ENCODE assay signal across 10 cellular contexts in genomic region chr12:125149160-125150108, GRCh38. TPM values are rescaled to one million over a fixed set of nuclear protein-coding genes. Genes with fewer than 3 reads are reported as not detected.
A peak's percentile ranks its signal among the peaks of the same experiment; 100 is the strongest.
DNase-seq lines count a peak whose midpoint lies in the region; ATAC-seq and TF ChIP-seq lines count a peak whose summit lies in the region.
"Had no signal": no experiment of that assay in that cellular context is flagged by ENCODE, and none has a peak within 500 bp of the region (broad histone marks: within the 10 kb centered on the region; RNA-seq: fewer than 3 reads in every experiment).

No MANE protein-coding gene starts in this region.

- no peaks in the 10 kb centered on the region for H3K27me3 Mint-ChIP-seq in activated B cell treated with CpG ODN at 0.5 μM for 24 hours
- H3K27me3 Mint-ChIP-seq in activated CD8-positive, alpha-beta T cell treated with anti-CD3 and anti-CD28 coated beads for 36 hours, result no peaks in the 10 kb centered on the region

- H3K4me3 Mint-ChIP-seq in activated B cell treated with CpG ODN at 0.5 μM for 24 hours, result no peak overlapping the region
- no peak overlapping the region for H3K4me3 Mint-ChIP-seq in activated CD8-positive, alpha-beta T cell treated with anti-CD3 and anti-CD28 coated beads for 36 hours

- peak overlapping the region; percentile 47 for H3K27ac Mint-ChIP-seq in activated B cell treated with CpG ODN at 0.5 μM for 24 hours
- no peak overlapping the region for H3K27ac Mint-ChIP-seq in activated CD8-positive, alpha-beta T cell treated with anti-CD3 and anti-CD28 coated beads for 36 hours

- H3K9me3 Mint-ChIP-seq in activated B cell treated with CpG ODN at 0.5 μM for 24 hours, result no peaks in the 10 kb centered on the region
- no peaks in the 10 kb centered on the region for H3K9me3 Mint-ChIP-seq in activated CD8-positive, alpha-beta T cell treated with anti-CD3 and anti-CD28 coated beads for 36 hours

- POLR2A ChIA-PET in activated B cell treated with CpG ODN at 0.5 μM for 24 hours (lab: Charles Lee), result no interaction called here
- POLR2A ChIA-PET in activated CD8-positive, alpha-beta T cell treated with anti-CD3 and anti-CD28 coated beads for 36 hours (lab: Charles Lee), result interaction anchor here (0.9 kb wide), 1 partner anchor 130 kb away, joined by 3 read pairs; no protein-coding TSS in a partner anchor

- CTCF ChIA-PET in activated B cell treated with CpG ODN at 0.5 μM for 24 hours (lab: Charles Lee), result no interaction called here
- CTCF ChIA-PET in activated CD8-positive, alpha-beta T cell treated with anti-CD3 and anti-CD28 coated beads for 36 hours (lab: Charles Lee), result no interaction called here

- peaks cover 22% of the 10 kb centered on the region for H3K4me1 Mint-ChIP-seq in activated B cell treated with CpG ODN at 0.5 μM for 24 hours
- H3K4me1 Mint-ChIP-seq in activated CD8-positive, alpha-beta T cell treated with anti-CD3 and anti-CD28 coated beads for 36 hours (ENCODE audit: low read depth), result no peaks in the 10 kb centered on the region

- peak; percentile 80 for DNase-seq in GM20000 (ENCODE audit: low spot score)
- DNase-seq in activated B cell treated with CpG ODN at 0.5 μM for 24 hours, result no peak
- no peak for DNase-seq in 8988T
- no peak for DNase-seq in sigmoid colon
- DNase-seq in activated CD8-positive, alpha-beta T cell treated with anti-CD3 and anti-CD28 coated beads for 36 hours, result no peak
- DNase-seq in Right ventricle myocardium superior, result no peak

- TF ChIP-seq CTCF in GM20000 (IDR thresholded peaks at IDR 0.05; ENCODE audit: extremely low read depth, missing control alignments) (no peak), activated B cell treated with CpG ODN at 0.5 μM for 24 hours (IDR thresholded peaks at IDR 0.05) (no peak), sigmoid colon (IDR thresholded peaks at IDR 0.05) (no peak)
- no peak for TF ChIP-seq CTCF in activated CD8-positive, alpha-beta T cell treated with anti-CD3 and anti-CD28 coated beads for 36 hours (IDR thresholded peaks at IDR 0.05)

- no peak for TF ChIP-seq EP300 in sigmoid colon (IDR thresholded peaks at IDR 0.05)

- no peaks in the 10 kb centered on the region for H3K36me3 ChIP-seq in sigmoid colon

- no peaks in the 10 kb centered on the region for H3K9me3 ChIP-seq in sigmoid colon

- H3K36me3 Mint-ChIP-seq in activated B cell treated with CpG ODN at 0.5 μM for 24 hours (ENCODE audit: low read depth), result no peaks in the 10 kb centered on the region
- no peaks in the 10 kb centered on the region for H3K36me3 Mint-ChIP-seq in activated CD8-positive, alpha-beta T cell treated with anti-CD3 and anti-CD28 coated beads for 36 hours (ENCODE audit: low read depth)

- H3K27me3 ChIP-seq in sigmoid colon, result no peaks in the 10 kb centered on the region
- H3K27me3 ChIP-seq: hepatocyte had no signal

- H3K4me3 ChIP-seq in sigmoid colon, result no peak overlapping the region
- H3K4me3 ChIP-seq: hepatocyte had no signal

- no peak for TF ChIP-seq POLR2A in sigmoid colon (IDR thresholded peaks at IDR 0.05)

- H3K27ac ChIP-seq in sigmoid colon, result no peak overlapping the region
- H3K27ac ChIP-seq: hepatocyte, parathyroid adenoma had no signal

- no peaks in the 10 kb centered on the region for H3K4me1 ChIP-seq in sigmoid colon
- H3K4me1 ChIP-seq: parathyroid adenoma had no signal

- 70 to 75% methylated on average over 11 of the region's 11 CpGs for WGBS in sigmoid colon, 2 donors

- ATAC-seq in GM18498 (IDR thresholded peaks at IDR 0.05; ENCODE audit: unreplicated experiment) (peak; percentile 91), HG03135 (IDR thresholded peaks at IDR 0.05; ENCODE audit: unreplicated experiment) (peak; percentile 93), activated B cell treated with CpG ODN at 0.5 μM for 24 hours (ENCODE audit: low read depth) (peak; percentile 91), Right ventricle myocardium superior (ENCODE audit: poor library complexity) (no peak)
- ATAC-seq in activated CD8-positive, alpha-beta T cell treated with anti-CD3 and anti-CD28 coated beads for 36 hours, result no peak

- intact Hi-C loops in activated B cell treated with CpG ODN at 0.5 μM for 24 hours (cut with micrococcal nuclease), result no loop called here
- intact Hi-C loops in sigmoid colon (cut with DNase I), result no loop called here
- intact Hi-C loops in activated CD8-positive, alpha-beta T cell treated with anti-CD3 and anti-CD28 coated beads for 36 hours (cut with micrococcal nuclease), result no loop called here
- intact Hi-C loops in Right ventricle myocardium superior (cut with DNase I), result no loop called here

RNA-seq across cellular contexts. Expression of gene TMEM132B, which starts 36.8 kb away (rescaled TPM):
- total RNA-seq in activated B cell treated with CpG ODN at 0.5 μM for 24 hours, result not detected in 2 replicates
- 1 to 10 TPM; 1.8 to 2.6 (median 2.2) TPM for total RNA-seq in sigmoid colon
- polyA plus RNA-seq in sigmoid colon, result under 1 TPM in 2 of 3 donors, not detected in 1; under 0.01 to 0.26 TPM
- not detected for total RNA-seq in activated CD8-positive, alpha-beta T cell treated with anti-CD3 and anti-CD28 coated beads for 36 hours
- total RNA-seq in Right ventricle myocardium superior, result 6.1 TPM

Comparison
In these comparisons a context has a peak if more than half of its experiments do, and no peak if none do; other contexts are left out.
1. ATAC-seq: peak in GM18498 (single experiment), HG03135 (single experiment) and activated B cell treated with CpG ODN at 0.5 μM for 24 hours (single experiment); none in activated CD8-positive, alpha-beta T cell treated with anti-CD3 and anti-CD28 coated beads for 36 hours (single experiment) and Right ventricle myocardium superior (single experiment).